Comparison of ENCODE assay signal across 1 cellular context in the genomic region with DNA sequence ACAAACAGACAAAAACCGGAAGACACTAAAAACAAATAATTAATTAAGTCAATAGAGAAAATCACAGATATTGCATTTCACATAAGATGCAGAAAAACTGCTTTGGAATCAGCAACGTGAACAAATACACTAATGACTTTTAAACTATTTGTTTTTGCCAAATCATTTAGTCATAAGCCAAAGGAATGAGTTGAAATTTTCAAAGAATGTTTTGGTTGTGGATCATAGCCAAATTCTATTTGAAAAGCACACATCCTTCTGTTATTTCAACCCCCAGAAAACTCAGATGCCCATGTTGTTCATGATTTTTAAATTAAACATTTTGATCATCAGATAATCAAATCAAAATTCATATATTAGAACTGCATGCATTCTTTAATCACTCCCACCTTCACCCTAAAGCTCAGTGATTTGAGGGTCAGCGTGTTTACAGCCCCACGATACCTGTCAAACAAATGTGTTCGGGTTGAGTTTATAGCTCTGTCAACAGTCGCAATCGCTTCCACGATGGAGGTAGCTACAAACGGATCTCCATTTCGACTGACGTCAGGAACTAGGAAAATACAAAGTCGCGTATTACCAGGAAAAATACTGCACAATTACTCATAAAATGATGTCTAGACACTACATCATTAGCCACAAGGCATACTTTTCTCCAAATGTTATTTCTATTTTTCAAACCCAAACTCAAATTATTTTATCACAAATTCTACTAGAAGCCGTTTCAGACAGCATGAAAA.
TF ChIP-seq lines count a peak whose summit lies in the region.

No MANE protein-coding gene starts in this region.

TF ChIP-seq in WTC11, 78 proteins besides CTCF, POLR2A, EP300 and RAD21 (continued from another document):
- TF ChIP-seq, protein P1, sequence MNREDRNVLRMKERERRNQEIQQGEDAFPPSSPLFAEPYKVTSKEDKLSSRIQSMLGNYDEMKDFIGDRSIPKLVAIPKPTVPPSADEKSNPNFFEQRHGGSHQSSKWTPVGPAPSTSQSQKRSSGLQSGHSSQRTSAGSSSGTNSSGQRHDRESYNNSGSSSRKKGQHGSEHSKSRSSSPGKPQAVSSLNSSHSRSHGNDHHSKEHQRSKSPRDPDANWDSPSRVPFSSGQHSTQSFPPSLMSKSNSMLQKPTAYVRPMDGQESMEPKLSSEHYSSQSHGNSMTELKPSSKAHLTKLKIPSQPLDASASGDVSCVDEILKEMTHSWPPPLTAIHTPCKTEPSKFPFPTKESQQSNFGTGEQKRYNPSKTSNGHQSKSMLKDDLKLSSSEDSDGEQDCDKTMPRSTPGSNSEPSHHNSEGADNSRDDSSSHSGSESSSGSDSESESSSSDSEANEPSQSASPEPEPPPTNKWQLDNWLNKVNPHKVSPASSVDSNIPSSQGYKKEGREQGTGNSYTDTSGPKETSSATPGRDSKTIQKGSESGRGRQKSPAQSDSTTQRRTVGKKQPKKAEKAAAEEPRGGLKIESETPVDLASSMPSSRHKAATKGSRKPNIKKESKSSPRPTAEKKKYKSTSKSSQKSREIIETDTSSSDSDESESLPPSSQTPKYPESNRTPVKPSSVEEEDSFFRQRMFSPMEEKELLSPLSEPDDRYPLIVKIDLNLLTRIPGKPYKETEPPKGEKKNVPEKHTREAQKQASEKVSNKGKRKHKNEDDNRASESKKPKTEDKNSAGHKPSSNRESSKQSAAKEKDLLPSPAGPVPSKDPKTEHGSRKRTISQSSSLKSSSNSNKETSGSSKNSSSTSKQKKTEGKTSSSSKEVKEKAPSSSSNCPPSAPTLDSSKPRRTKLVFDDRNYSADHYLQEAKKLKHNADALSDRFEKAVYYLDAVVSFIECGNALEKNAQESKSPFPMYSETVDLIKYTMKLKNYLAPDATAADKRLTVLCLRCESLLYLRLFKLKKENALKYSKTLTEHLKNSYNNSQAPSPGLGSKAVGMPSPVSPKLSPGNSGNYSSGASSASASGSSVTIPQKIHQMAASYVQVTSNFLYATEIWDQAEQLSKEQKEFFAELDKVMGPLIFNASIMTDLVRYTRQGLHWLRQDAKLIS (CRISPR knock-in tag; IDR thresholded peaks at IDR 0.05; ENCODE audit: borderline replicate concordance): no peak
- TF ChIP-seq FOXP1 (CRISPR knock-in tag; IDR thresholded peaks at IDR 0.05; ENCODE audit: borderline replicate concordance) (no peak), CREM (CRISPR knock-in tag; IDR thresholded peaks at IDR 0.05) (no peak), NFE2L1 (CRISPR knock-in tag; IDR thresholded peaks at IDR 0.05) (no peak)
- TF ChIP-seq, protein P2, sequence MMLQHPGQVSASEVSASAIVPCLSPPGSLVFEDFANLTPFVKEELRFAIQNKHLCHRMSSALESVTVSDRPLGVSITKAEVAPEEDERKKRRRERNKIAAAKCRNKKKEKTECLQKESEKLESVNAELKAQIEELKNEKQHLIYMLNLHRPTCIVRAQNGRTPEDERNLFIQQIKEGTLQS (CRISPR knock-in tag; conservative IDR thresholded peaks at IDR 0.05): no peak
- TF ChIP-seq, protein P3, sequence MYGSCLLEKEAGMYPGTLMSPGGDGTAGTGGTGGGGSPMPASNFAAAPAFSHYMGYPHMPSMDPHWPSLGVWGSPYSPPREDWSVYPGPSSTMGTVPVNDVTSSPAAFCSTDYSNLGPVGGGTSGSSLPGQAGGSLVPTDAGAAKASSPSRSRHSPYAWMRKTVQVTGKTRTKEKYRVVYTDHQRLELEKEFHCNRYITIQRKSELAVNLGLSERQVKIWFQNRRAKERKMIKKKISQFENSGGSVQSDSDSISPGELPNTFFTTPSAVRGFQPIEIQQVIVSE (CRISPR knock-in tag; IDR thresholded peaks at IDR 0.05; ENCODE audit: borderline replicate concordance): no peak
- TF ChIP-seq, protein P4, sequence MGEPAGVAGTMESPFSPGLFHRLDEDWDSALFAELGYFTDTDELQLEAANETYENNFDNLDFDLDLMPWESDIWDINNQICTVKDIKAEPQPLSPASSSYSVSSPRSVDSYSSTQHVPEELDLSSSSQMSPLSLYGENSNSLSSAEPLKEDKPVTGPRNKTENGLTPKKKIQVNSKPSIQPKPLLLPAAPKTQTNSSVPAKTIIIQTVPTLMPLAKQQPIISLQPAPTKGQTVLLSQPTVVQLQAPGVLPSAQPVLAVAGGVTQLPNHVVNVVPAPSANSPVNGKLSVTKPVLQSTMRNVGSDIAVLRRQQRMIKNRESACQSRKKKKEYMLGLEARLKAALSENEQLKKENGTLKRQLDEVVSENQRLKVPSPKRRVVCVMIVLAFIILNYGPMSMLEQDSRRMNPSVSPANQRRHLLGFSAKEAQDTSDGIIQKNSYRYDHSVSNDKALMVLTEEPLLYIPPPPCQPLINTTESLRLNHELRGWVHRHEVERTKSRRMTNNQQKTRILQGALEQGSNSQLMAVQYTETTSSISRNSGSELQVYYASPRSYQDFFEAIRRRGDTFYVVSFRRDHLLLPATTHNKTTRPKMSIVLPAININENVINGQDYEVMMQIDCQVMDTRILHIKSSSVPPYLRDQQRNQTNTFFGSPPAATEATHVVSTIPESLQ (CRISPR knock-in tag; IDR thresholded peaks at IDR 0.05): no peak
- TF ChIP-seq, protein P5, sequence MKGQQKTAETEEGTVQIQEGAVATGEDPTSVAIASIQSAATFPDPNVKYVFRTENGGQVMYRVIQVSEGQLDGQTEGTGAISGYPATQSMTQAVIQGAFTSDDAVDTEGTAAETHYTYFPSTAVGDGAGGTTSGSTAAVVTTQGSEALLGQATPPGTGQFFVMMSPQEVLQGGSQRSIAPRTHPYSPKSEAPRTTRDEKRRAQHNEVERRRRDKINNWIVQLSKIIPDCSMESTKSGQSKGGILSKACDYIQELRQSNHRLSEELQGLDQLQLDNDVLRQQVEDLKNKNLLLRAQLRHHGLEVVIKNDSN (CRISPR knock-in tag; IDR thresholded peaks at IDR 0.05): no peak
